8 cellular contexts compared by ENCODE assay signal in the genomic region with DNA sequence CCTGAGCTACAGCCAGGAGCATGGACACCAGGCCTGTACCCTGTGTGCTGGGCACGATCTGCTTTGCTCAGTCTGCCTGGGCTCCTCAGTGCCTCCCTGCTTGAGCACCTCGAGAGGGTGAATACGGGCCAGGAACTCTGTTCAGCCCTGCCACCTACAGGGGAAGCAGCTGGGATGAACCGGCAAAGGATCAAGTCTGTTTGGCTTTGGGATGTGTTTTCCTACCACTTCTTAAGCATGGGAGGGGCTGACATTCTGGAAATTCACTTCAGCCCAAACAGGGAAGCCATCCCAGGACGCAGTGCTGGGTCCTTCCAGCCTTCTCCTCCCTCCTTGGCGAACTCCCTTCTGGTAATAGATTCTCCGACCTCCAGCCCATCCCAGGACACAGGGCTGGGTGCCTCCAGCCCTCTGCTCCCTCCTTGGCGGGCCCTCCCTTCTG. TPM values are rescaled to one million over a fixed set of nuclear protein-coding genes. Genes with fewer than 3 reads are reported as not detected.
DNase-seq lines count a peak whose midpoint lies in the region; ATAC-seq and TF ChIP-seq lines count a peak whose summit lies in the region.

No MANE protein-coding gene starts in this region.

- H3K27me3 ChIP-seq in body of pancreas (no peaks in the 10 kb centered on the region), stomach (no peaks in the 10 kb centered on the region)

- H3K27me3 Mint-ChIP-seq in activated CD4-positive, alpha-beta T cell treated with anti-CD3 and anti-CD28 coated beads, Interleukin-2, amount 10 ng/mL, durations not matched to agents 24 days and 14 days, result peaks cover 22% of the 10 kb centered on the region

- H3K27ac Mint-ChIP-seq in activated CD4-positive, alpha-beta T cell treated with anti-CD3 and anti-CD28 coated beads, Interleukin-2, amount 10 ng/mL, durations not matched to agents 24 days and 14 days, result no peak overlapping the region

- no peaks in the 10 kb centered on the region for H3K36me3 Mint-ChIP-seq in activated CD4-positive, alpha-beta T cell treated with anti-CD3 and anti-CD28 coated beads, Interleukin-2, amount 10 ng/mL, durations not matched to agents 24 days and 14 days (ENCODE audit: low read depth)

- intact Hi-C loops in body of pancreas (cut with DNase I) (no loop called here), stomach (cut with DNase I; ENCODE audit: low total_unique reads) (no loop called here)
- intact Hi-C loops in activated CD4-positive, alpha-beta T cell treated with anti-CD3 and anti-CD28 coated beads, Interleukin-2, amount 10 ng/mL, durations not matched to agents 24 days and 14 days (cut with micrococcal nuclease), result no loop called here

- no peaks in the 10 kb centered on the region for H3K9me3 Mint-ChIP-seq in activated CD4-positive, alpha-beta T cell treated with anti-CD3 and anti-CD28 coated beads, Interleukin-2, amount 10 ng/mL, durations not matched to agents 24 days and 14 days

- TF ChIP-seq RAD21 in Ishikawa (IDR thresholded peaks at IDR 0.05; ENCODE audit: low read depth), result peak; percentile 37; the same call in 1 of the 2 replicates

- peaks cover 18% of the 10 kb centered on the region for H3K4me1 ChIP-seq in body of pancreas
- peaks cover 24 to 60% (median 40%) of the 10 kb centered on the region in 4 donors for H3K4me1 ChIP-seq in stomach

- TF ChIP-seq EP300 in Ishikawa (IDR thresholded peaks at IDR 0.05; ENCODE audit: borderline replicate concordance) (no peak), stomach (IDR thresholded peaks at IDR 0.05) (peak; percentile 16)

- TF ChIP-seq CTCF in body of pancreas (IDR thresholded peaks at IDR 0.05) (peak in 4 of 7 experiments; percentile 40 to 51 (median 44)), stomach (IDR thresholded peaks at IDR 0.05) (peak in 4 of 7 experiments; percentile 25 to 56 (median 34))

- WGBS in body of pancreas, 2 donors, result 43 to 51% methylated on average over 7 to 8 of the region's 8 CpGs
- WGBS in stomach, 5 donors, result 26 to 48% (median 40%) methylated on average over 7 to 8 of the region's 8 CpGs

- H3K4me1 Mint-ChIP-seq in activated CD4-positive, alpha-beta T cell treated with anti-CD3 and anti-CD28 coated beads, Interleukin-2, amount 10 ng/mL, durations not matched to agents 24 days and 14 days, result no peaks in the 10 kb centered on the region

- no peak for TF ChIP-seq POLR2A in body of pancreas (IDR thresholded peaks at IDR 0.05)
- TF ChIP-seq POLR2A in stomach (IDR thresholded peaks at IDR 0.05), result no peak

- H3K4me3 ChIP-seq in body of pancreas (no peak overlapping the region), stomach (no peak overlapping the region)

- DNase-seq in AG20443 (ENCODE audit: low spot score) (peak; percentile 87), body of pancreas (peak; percentile 51 to 68 (median 64)), iPS-NIHi11 (ENCODE audit: low spot score) (peak; percentile 67), stomach (peak; percentile 69), middle frontal gyrus (ENCODE audit: extremely low spot score, low spot score) (no peak)
- no peak for DNase-seq in activated CD4-positive, alpha-beta T cell treated with anti-CD3 and anti-CD28 coated beads, Interleukin-2, amount 10 ng/mL, durations not matched to agents 24 days and 14 days

- H3K36me3 ChIP-seq in body of pancreas (replicated peaks in 1 of 2; ENCODE audit: insufficient read depth in 1 of 2, low read depth in 2 of 2) (no peaks in the 10 kb centered on the region), stomach (peaks cover 0 to 3% (median 0%) of the 10 kb centered on the region in 4 donors)

- H3K27ac ChIP-seq in body of pancreas, result peak overlapping the region in 3 of 4 donors; percentile 39 to 67 (median 45)
- H3K27ac ChIP-seq in stomach, result peak overlapping the region; percentile 65 to 92 (median 90)

- no peak overlapping the region for H3K4me3 Mint-ChIP-seq in activated CD4-positive, alpha-beta T cell treated with anti-CD3 and anti-CD28 coated beads, Interleukin-2, amount 10 ng/mL, durations not matched to agents 24 days and 14 days

- H3K9me3 ChIP-seq in body of pancreas (no peaks in the 10 kb centered on the region), stomach (no peaks in the 10 kb centered on the region)

- ATAC-seq in body of pancreas (peak; percentile 69), GM21529 (IDR thresholded peaks at IDR 0.05; ENCODE audit: unreplicated experiment) (no peak)

TF ChIP-seq in Ishikawa, 13 proteins besides CTCF, POLR2A, EP300 and RAD21:
- TF ChIP-seq CREB1 (IDR thresholded peaks at IDR 0.05; ENCODE audit: low read depth) (no peak), TEAD4 (IDR thresholded peaks at IDR 0.05) (no peak), YY1 (IDR thresholded peaks at IDR 0.05; ENCODE audit: low read depth) (no peak), EGR1 (IDR thresholded peaks at IDR 0.05) (no peak), TCF12 (IDR thresholded peaks at IDR 0.05; ENCODE audit: low read depth) (no peak), CEBPB (IDR thresholded peaks at IDR 0.05) (no peak), TAF1 (IDR thresholded peaks at IDR 0.05; ENCODE audit: low read depth) (no peak)
- TF ChIP-seq, protein P1, sequence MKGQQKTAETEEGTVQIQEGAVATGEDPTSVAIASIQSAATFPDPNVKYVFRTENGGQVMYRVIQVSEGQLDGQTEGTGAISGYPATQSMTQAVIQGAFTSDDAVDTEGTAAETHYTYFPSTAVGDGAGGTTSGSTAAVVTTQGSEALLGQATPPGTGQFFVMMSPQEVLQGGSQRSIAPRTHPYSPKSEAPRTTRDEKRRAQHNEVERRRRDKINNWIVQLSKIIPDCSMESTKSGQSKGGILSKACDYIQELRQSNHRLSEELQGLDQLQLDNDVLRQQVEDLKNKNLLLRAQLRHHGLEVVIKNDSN (IDR thresholded peaks at IDR 0.05), result no peak
- TF ChIP-seq, protein P2, sequence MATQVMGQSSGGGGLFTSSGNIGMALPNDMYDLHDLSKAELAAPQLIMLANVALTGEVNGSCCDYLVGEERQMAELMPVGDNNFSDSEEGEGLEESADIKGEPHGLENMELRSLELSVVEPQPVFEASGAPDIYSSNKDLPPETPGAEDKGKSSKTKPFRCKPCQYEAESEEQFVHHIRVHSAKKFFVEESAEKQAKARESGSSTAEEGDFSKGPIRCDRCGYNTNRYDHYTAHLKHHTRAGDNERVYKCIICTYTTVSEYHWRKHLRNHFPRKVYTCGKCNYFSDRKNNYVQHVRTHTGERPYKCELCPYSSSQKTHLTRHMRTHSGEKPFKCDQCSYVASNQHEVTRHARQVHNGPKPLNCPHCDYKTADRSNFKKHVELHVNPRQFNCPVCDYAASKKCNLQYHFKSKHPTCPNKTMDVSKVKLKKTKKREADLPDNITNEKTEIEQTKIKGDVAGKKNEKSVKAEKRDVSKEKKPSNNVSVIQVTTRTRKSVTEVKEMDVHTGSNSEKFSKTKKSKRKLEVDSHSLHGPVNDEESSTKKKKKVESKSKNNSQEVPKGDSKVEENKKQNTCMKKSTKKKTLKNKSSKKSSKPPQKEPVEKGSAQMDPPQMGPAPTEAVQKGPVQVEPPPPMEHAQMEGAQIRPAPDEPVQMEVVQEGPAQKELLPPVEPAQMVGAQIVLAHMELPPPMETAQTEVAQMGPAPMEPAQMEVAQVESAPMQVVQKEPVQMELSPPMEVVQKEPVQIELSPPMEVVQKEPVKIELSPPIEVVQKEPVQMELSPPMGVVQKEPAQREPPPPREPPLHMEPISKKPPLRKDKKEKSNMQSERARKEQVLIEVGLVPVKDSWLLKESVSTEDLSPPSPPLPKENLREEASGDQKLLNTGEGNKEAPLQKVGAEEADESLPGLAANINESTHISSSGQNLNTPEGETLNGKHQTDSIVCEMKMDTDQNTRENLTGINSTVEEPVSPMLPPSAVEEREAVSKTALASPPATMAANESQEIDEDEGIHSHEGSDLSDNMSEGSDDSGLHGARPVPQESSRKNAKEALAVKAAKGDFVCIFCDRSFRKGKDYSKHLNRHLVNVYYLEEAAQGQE (IDR thresholded peaks at IDR 0.05; ENCODE audit: low read depth), result no peak

RNA-seq across cellular contexts. Expression of a gene that starts 55.8 kb away (rescaled TPM):
- 10 to 100 TPM; 22.8 to 27.4 TPM for total RNA-seq in body of pancreas
- total RNA-seq in stomach, result 10 to 100 TPM in 4 of 5 donors, 1 to 10 TPM in 1; 1.7 to 81.1 (median 18.3) TPM
- polyA plus RNA-seq in stomach, result 10 to 100 TPM in 2 of 3 donors, 1 to 10 TPM in 1; 9.5 to 29.4 (median 21.7) TPM
- 8.2 and 9.9 TPM in 2 replicates for total RNA-seq in activated CD4-positive, alpha-beta T cell treated with anti-CD3 and anti-CD28 coated beads, Interleukin-2, amount 10 ng/mL, durations not matched to agents 24 days and 14 days

Comparison
In these comparisons a context has a peak if more than half of its experiments do, and no peak if none do; other contexts are left out.
1. DNase-seq: peak in AG20443 (single experiment), body of pancreas (4 of 4), iPS-NIHi11 (single experiment) and stomach (single experiment); none in middle frontal gyrus (single experiment) and activated CD4-positive, alpha-beta T cell treated with anti-CD3 and anti-CD28 coated beads, Interleukin-2, amount 10 ng/mL, durations not matched to agents 24 days and 14 days (single experiment).